ENCODE assay signal across 8 cellular contexts in the genomic region with DNA sequence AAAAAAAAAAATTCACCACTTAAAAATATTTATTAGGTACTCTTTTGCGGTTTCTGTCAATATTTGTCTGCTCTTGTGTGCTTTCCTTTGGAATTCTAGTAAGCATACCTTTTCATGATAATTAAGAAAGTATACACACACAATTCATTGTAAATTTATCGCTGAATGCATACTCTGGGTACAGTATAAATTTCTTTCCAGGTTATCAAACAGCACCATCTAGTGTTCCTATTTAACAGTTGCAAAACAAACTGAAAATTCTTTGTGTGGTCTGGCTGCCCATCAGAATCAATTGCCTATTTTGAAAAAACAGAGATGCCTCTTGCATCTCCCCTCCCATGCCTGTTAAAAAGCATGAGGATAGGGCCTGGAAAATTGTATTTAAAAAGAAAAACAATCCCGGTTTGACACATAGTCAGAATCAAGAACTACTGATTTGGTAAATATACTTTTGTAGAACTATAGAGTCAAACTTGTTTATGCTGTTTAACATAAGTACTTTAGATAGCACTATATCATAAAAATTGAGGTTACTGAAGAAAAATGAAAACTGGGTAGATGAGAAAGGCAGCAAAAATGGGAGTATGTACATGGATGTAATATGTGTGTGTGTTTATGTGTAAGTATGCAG. TPM values are rescaled to one million over a fixed set of nuclear protein-coding genes. Genes with fewer than 3 reads are reported as not detected.
A peak's percentile ranks its signal among the peaks of the same experiment; 100 is the strongest.
DNase-seq lines count a peak whose midpoint lies in the region; ATAC-seq lines count a peak whose summit lies in the region.

No MANE protein-coding gene starts in this region.

- DNase-seq in EL, result peak; percentile 46
- peak; percentile 44 for DNase-seq in LHCN-M2 (ENCODE audit: low read depth)
- peak; percentile 43 for DNase-seq in SK-N-DZ (ENCODE audit: low spot score)
- DNase-seq in fibroblast of the conjunctiva (ENCODE audit: low read depth), result peak; percentile 20
- peak; percentile 32 for DNase-seq in putamen (ENCODE audit: low spot score)
- DNase-seq in activated T-cell treated with anti-CD3 and anti-CD28 coated beads, Interleukin-2, amount 50 U/mL, for 1 hour, result no peak

- ATAC-seq in GM21367 (IDR thresholded peaks at IDR 0.05; ENCODE audit: unreplicated experiment), result peak; percentile 74
- no peak for ATAC-seq in GM19397 (IDR thresholded peaks at IDR 0.05; ENCODE audit: unreplicated experiment)

RNA-seq across cellular contexts. Expression of gene PGGT1B, which starts 16.2 kb away (rescaled TPM):
- 9.3 and 11.0 TPM in 2 replicates for total RNA-seq in LHCN-M2 (2014; rRNA removed)
- 9.0 TPM for polyA plus RNA-seq in LHCN-M2 (2012)
- polyA plus RNA-seq in SK-N-DZ (2014; cell fraction: cytosol; rRNA removed), result 5.1 and 6.8 TPM in 2 replicates
- polyA plus RNA-seq in SK-N-DZ (2014; cell fraction: nucleus; rRNA removed), result 6.6 and 10.7 TPM in 2 replicates

RNA-seq across cellular contexts. Expression of gene CCDC112, which starts 50.0 kb away (rescaled TPM):
- 10.2 and 12.4 TPM in 2 replicates for total RNA-seq in LHCN-M2 (2014; rRNA removed)
- 2.7 TPM for polyA plus RNA-seq in LHCN-M2 (2012)
- 14.5 and 17.6 TPM in 2 replicates for polyA plus RNA-seq in SK-N-DZ (2014; cell fraction: cytosol; rRNA removed)
- 15.8 and 16.5 TPM in 2 replicates for polyA plus RNA-seq in SK-N-DZ (2014; cell fraction: nucleus; rRNA removed)
